27 cellular contexts compared by ENCODE assay signal in the genomic region with DNA sequence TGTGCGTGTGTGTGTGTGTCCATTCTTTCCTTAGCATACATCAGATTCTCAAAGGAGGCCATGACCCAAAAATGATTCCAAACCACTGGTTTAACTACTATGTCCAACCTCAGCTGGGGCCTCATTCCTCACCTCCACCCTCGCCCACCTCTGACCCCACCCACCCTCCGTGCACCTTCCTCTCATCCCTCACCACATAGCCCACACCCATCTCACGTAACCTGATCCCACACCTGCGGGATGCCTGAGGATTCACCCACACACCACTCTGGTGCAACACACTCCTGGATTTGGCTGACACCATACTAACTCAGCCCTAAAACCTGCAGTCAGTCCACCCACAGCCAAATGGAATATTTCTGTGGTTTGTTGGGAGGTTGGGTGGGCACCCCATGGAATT. TPM values are rescaled to one million over a fixed set of nuclear protein-coding genes. Genes with fewer than 3 reads are reported as not detected.
DNase-seq lines count a peak whose midpoint lies in the region; ATAC-seq, FAIRE-seq and TF ChIP-seq lines count a peak whose summit lies in the region.
"Had no signal": no experiment of that assay in that cellular context is flagged by ENCODE, and none has a peak within 500 bp of the region (broad histone marks: within the 10 kb centered on the region; RNA-seq: fewer than 3 reads in every experiment).

No MANE protein-coding gene starts in this region.

- H3K27me3 Mint-ChIP-seq in GM23338 (ENCODE audit: insufficient read depth, low read depth, poor library complexity), result peaks cover 19% of the 10 kb centered on the region

- ATAC-seq in GM23338, result peak; percentile 57
- ATAC-seq in GM18498 (IDR thresholded peaks at IDR 0.05; ENCODE audit: unreplicated experiment), result no peak
- ATAC-seq in right lobe of liver, result no peak
- ATAC-seq: A549, HepG2, K562, Right ventricle myocardium inferior, SK-N-SH treated with all-trans-retinoic acid at 6 μM for 48 hours, T-cell had no signal

- H3K4me2 ChIP-seq in GM23338 (no peak overlapping the region), mammary epithelial cell (ENCODE audit: insufficient read depth, low read depth, low read length) (no peak overlapping the region)
- H3K4me2 ChIP-seq: A549; BLaER1 treated with 17β-estradiol and CSF1 and Interleukin-3, amounts not matched to agents 10 nM and 100 nM had no signal

- no peaks in the 10 kb centered on the region for H3F3A ChIP-seq in GM23338 (replicated peaks; ENCODE audit: low read depth)

- H3K9ac ChIP-seq in mammary epithelial cell (ENCODE audit: insufficient read depth, low read length), result no peak overlapping the region
- H3K9ac ChIP-seq: BLaER1 treated with 17β-estradiol and CSF1 and Interleukin-3, amounts not matched to agents 10 nM and 100 nM had no signal

- H2AFZ ChIP-seq in GM23338, result 0 out of 2 replicates have a peak overlapping the region, but pooled peaks have one; percentile 38
- H2AFZ ChIP-seq in mammary epithelial cell (ENCODE audit: low read depth, low read length), result peak overlapping the region; percentile 7

- H3K27ac ChIP-seq in GM23338 (ENCODE audit: low read depth), result no peak overlapping the region
- no peak overlapping the region for H3K27ac ChIP-seq in mammary epithelial cell (ENCODE audit: insufficient read depth, low read depth, low read length)
- H3K27ac ChIP-seq in right lobe of liver, result no peak overlapping the region
- H3K27ac ChIP-seq: A549; BLaER1 treated with 17β-estradiol and CSF1 and Interleukin-3, amounts not matched to agents 10 nM and 100 nM; SJCRH30 had no signal

- H3K36me3 ChIP-seq in GM23338 (ENCODE audit: insufficient read depth), result no peaks in the 10 kb centered on the region
- peaks cover under 1% of the 10 kb centered on the region for H3K36me3 ChIP-seq in mammary epithelial cell (ENCODE audit: insufficient read depth, low read length)
- peaks cover 0 to 3% (median 0%) of the 10 kb centered on the region in 4 donors for H3K36me3 ChIP-seq in right lobe of liver

- H3K27me3 ChIP-seq in GM23338 (ENCODE audit: insufficient read depth), result no peaks in the 10 kb centered on the region
- H3K27me3 ChIP-seq in mammary epithelial cell (ENCODE audit: insufficient read depth, low read length), result no peaks in the 10 kb centered on the region
- H3K27me3 ChIP-seq in right lobe of liver, result no peaks in the 10 kb centered on the region
- H3K27me3 ChIP-seq: BLaER1 treated with 17β-estradiol and CSF1 and Interleukin-3, amounts not matched to agents 10 nM and 100 nM had no signal

- H3K4me3 ChIP-seq in GM23338 (no peak overlapping the region), mammary epithelial cell (replicated peaks in 1 of 3; ENCODE audit: insufficient read depth in 1 of 3, low read depth in 2 of 3, low read length in 3 of 3) (no peak overlapping the region), right lobe of liver (no peak overlapping the region)
- H3K4me3 ChIP-seq: A549; BLaER1 treated with 17β-estradiol and CSF1 and Interleukin-3, amounts not matched to agents 10 nM and 100 nM; K562; SJCRH30 had no signal

- DNase-seq in GM23338 (ENCODE audit: low spot score) (peak; percentile 46), HTR-8/SVneo (ENCODE audit: insufficient read length, low spot score) (no peak), mammary epithelial cell (peak; percentile 13), iPS-NIHi11 (ENCODE audit: low spot score) (peak; percentile 41), globus pallidus (ENCODE audit: low spot score) (no peak), right lobe of liver (no peak)
- DNase-seq in activated CD4-positive, alpha-beta T cell treated with anti-CD3 and anti-CD28 coated beads for 4 hours, result no peak
- DNase-seq: AML-193; CD4-positive, alpha-beta memory T cell; COR-L47; DMS53; MM.1S; NCI-H2029; NCI-H2171 treated with DMSO at 0.1 percent for 48 hours; NCI-H345; NCI-H510A treated with DMSO at 0.1 percent for 48 hours; NCI-H774; SJCRH30; T-cell had no signal

- H3K4me1 Mint-ChIP-seq in GM23338, result peaks cover 27% of the 10 kb centered on the region

- no TSS peak for BruUV-seq in mammary epithelial cell (replicated peaks; lab: Mats Ljungman, UMichigan)

- intact Hi-C loops in mammary epithelial cell (cut with micrococcal nuclease) (no loop called here), right lobe of liver (cut with DNase I) (no loop called here)

- TF ChIP-seq CTCF in GM23338 (conservative IDR thresholded peaks at IDR 0.05; ENCODE audit: low read depth in 2 of 2) (no peak), mammary epithelial cell (conservative IDR thresholded peaks at IDR 0.05 in 1 of 2, IDR thresholded peaks at IDR 0.05 in 1 of 2; ENCODE audit: extremely low read depth in 1 of 2, insufficient read depth in 1 of 2, low read depth in 1 of 2, low read length in 2 of 2) (no peak), right lobe of liver (IDR thresholded peaks at IDR 0.05) (no peak)

- H3K27ac Mint-ChIP-seq in GM23338, result no peak overlapping the region
- H3K27ac Mint-ChIP-seq: CD4-positive, alpha-beta memory T cell; T-cell had no signal

- no peaks in the 10 kb centered on the region for H3K9me2 ChIP-seq in GM23338 (ENCODE audit: insufficient read depth)

- no peaks in the 10 kb centered on the region for H3K9me3 ChIP-seq in mammary epithelial cell (replicated peaks; ENCODE audit: insufficient read depth, low read length)
- no peaks in the 10 kb centered on the region for H3K9me3 ChIP-seq in right lobe of liver
- H3K9me3 ChIP-seq: A549; BLaER1 treated with 17β-estradiol and CSF1 and Interleukin-3, amounts not matched to agents 10 nM and 100 nM; SJCRH30 had no signal

- CTCF ChIA-PET in mammary epithelial cell (lab: Charles Lee; ENCODE audit: low non-redundant PET), result no interaction called here

- no peak overlapping the region for H3K4me3 Mint-ChIP-seq in GM23338
- H3K4me3 Mint-ChIP-seq: CD4-positive, alpha-beta memory T cell; T-cell had no signal

- no peak for TF ChIP-seq POLR2A in right lobe of liver (IDR thresholded peaks at IDR 0.05)

- H3K36me3 Mint-ChIP-seq in GM23338 (ENCODE audit: low read depth), result peaks cover 8% of the 10 kb centered on the region

- FAIRE-seq in HTR-8/SVneo (lab: Jason Lieb, UNC), result peak; percentile 71
- FAIRE-seq: A549, G401.6, HepG2, K562 had no signal

- peaks cover 29% of the 10 kb centered on the region for H3K4me1 ChIP-seq in GM23338 (ENCODE audit: insufficient read depth)
- peaks cover 16% of the 10 kb centered on the region for H3K4me1 ChIP-seq in mammary epithelial cell (ENCODE audit: insufficient read depth, low read length)
- H3K4me1 ChIP-seq in right lobe of liver, result peaks cover 0 to 4% (median 0%) of the 10 kb centered on the region in 4 donors

- dilution Hi-C loops in mammary epithelial cell (cut with HindIII; ENCODE audit: low sequenced_read_pairs), result no loop called here

- peaks cover 8% of the 10 kb centered on the region for H4K20me1 ChIP-seq in GM23338 (replicated peaks; ENCODE audit: insufficient read depth)
- H4K20me1 ChIP-seq in mammary epithelial cell (ENCODE audit: insufficient read depth, low read length), result no peaks in the 10 kb centered on the region

- 0% methylated on average over 1 of the region's 5 CpGs for WGBS in mammary epithelial cell (ENCODE audit: low coverage, missing lambda C conversion rate)
- 68% methylated on average over 4 of the region's 5 CpGs for WGBS in right lobe of liver (ENCODE audit: insufficient coverage, low coverage, low lambda C conversion rate, missing lambda C conversion rate)

- in situ Hi-C loops in mammary epithelial cell (cut with MboI; ENCODE audit: low sequenced_read_pairs in 2 of 2), result no loop called here

- H3K79me2 ChIP-seq in GM23338 (replicated peaks; ENCODE audit: insufficient read depth), result peaks cover 12% of the 10 kb centered on the region
- peaks cover 14% of the 10 kb centered on the region for H3K79me2 ChIP-seq in mammary epithelial cell (ENCODE audit: insufficient read depth, low read length)

- no peaks in the 10 kb centered on the region for H3K9me3 Mint-ChIP-seq in GM23338
- H3K9me3 Mint-ChIP-seq: CD4-positive, alpha-beta memory T cell; T-cell had no signal

TF ChIP-seq in GM23338, 12 proteins besides CTCF, POLR2A, EP300 and RAD21 (continues in another document):
- TF ChIP-seq STAT1 (IDR thresholded peaks at IDR 0.05; ENCODE audit: unreplicated experiment) (no peak), EZH2phosphoT487 (IDR thresholded peaks at IDR 0.05; ENCODE audit: unreplicated experiment) (no peak), ZNF114 (CRISPR knock-in tag; IDR thresholded peaks at IDR 0.05) (no peak), JUNB (IDR thresholded peaks at IDR 0.05; ENCODE audit: unreplicated experiment) (no peak)

RNA-seq across cellular contexts. Expression of a gene that starts 3.3 kb away (rescaled TPM):
- total RNA-seq in GM23338 (2014; rRNA removed; shearing (Covaris generic)), result 102 and 112 TPM in 2 replicates
- polyA plus RNA-seq in GM23338 (2016; fragmentation: Nextera tagmentation; extraction: Ambion mirVana), result 40.5 and 44.7 TPM in 2 replicates
- total RNA-seq in mammary epithelial cell, result 10 to 100 TPM; 29.3 to 79.7 TPM
- polyA plus RNA-seq in mammary epithelial cell, result 41.3 TPM
- polyA minus RNA-seq in mammary epithelial cell, result 127 TPM
- total RNA-seq in right lobe of liver, result 10 to 100 TPM; 24.4 to 29.5 (median 26.8) TPM

Comparison
In these comparisons a context has a peak if more than half of its experiments do, and no peak if none do; other contexts are left out.
1. DNase-seq: peak in GM23338 (single experiment), mammary epithelial cell (single experiment) and iPS-NIHi11 (single experiment); none in HTR-8/SVneo (single experiment), activated CD4-positive, alpha-beta T cell treated with anti-CD3 and anti-CD28 coated beads for 4 hours (0 of 2), globus pallidus (single experiment) and right lobe of liver (0 of 3).